Comparison of ENCODE assay signal across 12 cellular contexts in genomic region chr5:170747851-170748250, GRCh38. TPM values are rescaled to one million over a fixed set of nuclear protein-coding genes. Genes with fewer than 3 reads are reported as not detected.
DNase-seq lines count a peak whose midpoint lies in the region; ATAC-seq and TF ChIP-seq lines count a peak whose summit lies in the region.
"Had no signal": no experiment of that assay in that cellular context is flagged by ENCODE, and none has a peak within 500 bp of the region (broad histone marks: within the 10 kb centered on the region; RNA-seq: fewer than 3 reads in every experiment).

No MANE protein-coding gene starts in this region.

- peak; percentile 60 for TF ChIP-seq CTCF in WTC11 (IDR thresholded peaks at IDR 0.05)
- TF ChIP-seq CTCF in left ventricle myocardium inferior (IDR thresholded peaks at IDR 0.05; ENCODE audit: borderline replicate concordance), result peak; percentile 57

- H3K27me3 ChIP-seq in left ventricle myocardium inferior (ENCODE audit: low read depth), result no peaks in the 10 kb centered on the region

- H3K27ac Mint-ChIP-seq in WTC11, result peak overlapping the region; percentile 99
- H3K27ac Mint-ChIP-seq: activated T-cell treated with anti-CD3 and anti-CD28 coated beads, Interleukin-2, amount 50 U/mL, for 72 hours had no signal

- H3K36me3 ChIP-seq in left ventricle myocardium inferior, result no peaks in the 10 kb centered on the region
- H3K36me3 ChIP-seq: SJSA1 had no signal

- H3K27ac ChIP-seq in left ventricle myocardium inferior (replicated peaks), result peak overlapping the region; percentile 91
- H3K27ac ChIP-seq: SJSA1 had no signal

- H3K4me1 ChIP-seq in left ventricle myocardium inferior, result peaks cover 91% of the 10 kb centered on the region

- H3K4me3 Mint-ChIP-seq in WTC11, result no peak overlapping the region
- H3K4me3 Mint-ChIP-seq: activated T-cell treated with anti-CD3 and anti-CD28 coated beads, Interleukin-2, amount 50 U/mL, for 72 hours had no signal

- no peak overlapping the region for H3K4me3 ChIP-seq in left ventricle myocardium inferior
- H3K4me3 ChIP-seq: mucosa of descending colon, SJSA1 had no signal

- H3K36me3 Mint-ChIP-seq in WTC11, result peaks cover 15% of the 10 kb centered on the region; the same call in 1 of the 2 replicates

- peaks cover 24% of the 10 kb centered on the region for H3K27me3 Mint-ChIP-seq in WTC11 (ENCODE audit: low read depth)

- CTCF ChIA-PET in WTC11 (lab: Charles Lee), result interaction anchor here (0.6 to 8.6 kb wide), 12 partner anchors 13 to 320 kb away, joined by 3 to 449 read pairs (median 7); partner anchors contain the start of gene GABRP

- no peaks in the 10 kb centered on the region for H3K9me3 ChIP-seq in left ventricle myocardium inferior (replicated peaks)
- H3K9me3 ChIP-seq: mucosa of descending colon, SJSA1 had no signal

- POLR2A ChIA-PET in WTC11 (lab: Charles Lee), result no interaction called here

- ATAC-seq in WTC11 (peak; percentile 24), GM19035 (IDR thresholded peaks at IDR 0.05; ENCODE audit: unreplicated experiment) (no peak), GM19351 (IDR thresholded peaks at IDR 0.05; ENCODE audit: unreplicated experiment) (no peak)
- ATAC-seq: activated T-cell treated with anti-CD3 and anti-CD28 coated beads, Interleukin-2, amount 50 U/mL, for 72 hours; mucosa of descending colon had no signal

- peaks cover 6% of the 10 kb centered on the region; the same call in 1 of the 2 replicates for H3K9me3 Mint-ChIP-seq in WTC11
- H3K9me3 Mint-ChIP-seq: activated T-cell treated with anti-CD3 and anti-CD28 coated beads, Interleukin-2, amount 50 U/mL, for 72 hours had no signal

- peaks cover 73% of the 10 kb centered on the region for H3K4me1 Mint-ChIP-seq in WTC11

- intact Hi-C loops in left ventricle myocardium inferior (cut with micrococcal nuclease), result no loop called here

- DNase-seq in NCI-H748 (lab: John Stamatoyannopoulos, UW; ENCODE audit: unreplicated experiment) (peak; percentile 37), NCI-H748 treated with DMSO at 0.1 percent for 48 hours (lab: John Stamatoyannopoulos, UW) (no peak), WTC11 (ENCODE audit: low spot score) (peak; percentile 72), left ventricle myocardium inferior (no peak), ureter (ENCODE audit: low spot score) (peak; percentile 28), epidermal melanocyte (ENCODE audit: insufficient read length, low spot score) (no peak)
- DNase-seq: activated T-cell treated with anti-CD3 and anti-CD28 coated beads, Interleukin-2, amount 50 U/mL, for 72 hours; mucosa of descending colon; NCI-H1105 had no signal

TF ChIP-seq in WTC11, 78 proteins besides CTCF, POLR2A, EP300 and RAD21:
- TF ChIP-seq ATF2 (CRISPR knock-in tag; IDR thresholded peaks at IDR 0.05; ENCODE audit: borderline replicate concordance, low read depth), result no peak
- 0 out of 2 replicates have a peak, but pooled peaks have one; percentile 23 for TF ChIP-seq E2F1 (CRISPR knock-in tag; IDR thresholded peaks at IDR 0.05)

RNA-seq across cellular contexts. Expression of gene GABRP, which starts 35.7 kb away (rescaled TPM):
- total RNA-seq in WTC11 (2021) (4.8 to 9.9 TPM (median 9.8 TPM) in 3 replicates), left ventricle myocardium inferior (0.49 TPM), ureter (0.42 TPM)
- total RNA-seq: activated T-cell treated with anti-CD3 and anti-CD28 coated beads, Interleukin-2, amount 50 U/mL, for 72 hours; SJSA1 had no signal

Comparison
In these comparisons a context has a peak if more than half of its experiments do, and no peak if none do; other contexts are left out.
1. DNase-seq: peak in NCI-H748 (single experiment), WTC11 (single experiment) and ureter (single experiment); none in NCI-H748 treated with DMSO at 0.1 percent for 48 hours (single experiment), left ventricle myocardium inferior (single experiment) and epidermal melanocyte (single experiment).